8 cellular contexts compared by ENCODE assay signal in the genomic region with DNA sequence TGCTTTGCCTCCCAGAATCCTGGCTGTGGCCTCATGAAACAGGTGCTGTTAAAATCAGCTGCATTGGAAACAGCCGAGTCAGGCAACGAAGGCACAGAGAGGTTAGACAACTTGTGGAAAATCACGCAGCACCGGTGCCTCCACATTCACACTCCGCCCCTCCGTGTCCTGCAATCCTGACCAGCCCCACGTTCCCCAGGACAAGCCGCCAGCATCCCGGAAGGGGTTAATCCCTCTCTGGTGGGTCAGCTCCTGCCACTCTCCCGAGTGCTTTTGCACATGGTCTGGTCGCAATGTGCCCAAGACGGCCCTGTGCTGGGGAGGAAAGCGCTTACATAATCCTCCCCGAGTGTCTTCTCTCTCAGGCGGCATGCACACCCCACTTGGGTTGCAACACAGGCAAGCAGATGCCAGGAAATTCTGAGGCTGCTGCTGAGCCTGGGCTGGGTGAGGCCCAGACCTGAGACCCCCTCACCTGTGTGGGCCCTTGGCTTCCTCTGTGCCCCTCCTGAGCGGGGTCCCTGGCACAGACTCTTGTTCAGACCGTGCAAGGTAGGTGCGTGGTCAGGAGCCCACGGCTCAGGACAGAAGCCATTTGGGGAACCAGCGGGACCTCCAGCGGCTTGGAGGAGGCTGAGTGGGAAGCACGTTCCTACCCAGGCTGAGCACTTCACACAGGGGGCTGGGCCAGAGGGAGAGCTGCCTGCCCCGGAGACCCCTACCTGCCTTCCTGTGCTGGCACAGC.
DNase-seq lines count a peak whose midpoint lies in the region; ATAC-seq and TF ChIP-seq lines count a peak whose summit lies in the region.
"Not testable (repeated sequence)": the region's sequence is repeated elsewhere in the genome, so short reads cannot be mapped to it uniquely, and the experiment has no call there.

No MANE protein-coding gene starts in this region.

- H3K9me3 ChIP-seq in lower lobe of right lung, uterus: not testable (repeated sequence)

- H3K4me1 ChIP-seq in lower lobe of right lung, uterus: not testable (repeated sequence)

- ATAC-seq in Right ventricle myocardium superior (ENCODE audit: poor library complexity) (peak; percentile 59), lower lobe of right lung (peak; percentile 18 to 25)

- not testable (repeated sequence) for TF ChIP-seq CTCF in dorsolateral prefrontal cortex (IDR thresholded peaks at IDR 0.05 in 54 of 56, conservative IDR thresholded peaks at IDR 0.05 in 2 of 56; ENCODE audit: low read depth in 1 of 56, partially characterized antibody in 56 of 56); lower lobe of right lung (IDR thresholded peaks at IDR 0.05); uterus (IDR thresholded peaks at IDR 0.05)

- H3K27ac ChIP-seq in dorsolateral prefrontal cortex (peak overlapping the region in 55 of 59 donors; percentile 29 to 92 (median 80)), uterus (peak overlapping the region; percentile 13 to 33)
- not testable (repeated sequence) for H3K27ac ChIP-seq in lower lobe of right lung

- peak overlapping the region in 52 of 59 donors; percentile 1 to 59 (median 38) for H3K4me3 ChIP-seq in dorsolateral prefrontal cortex
- H3K4me3 ChIP-seq in lower lobe of right lung, uterus: not testable (repeated sequence)

- H3K36me3 ChIP-seq in lower lobe of right lung, uterus: not testable (repeated sequence)

- intact Hi-C loops in dorsolateral prefrontal cortex (cut with DNase I); Right ventricle myocardium superior (cut with DNase I); lower lobe of right lung (cut with DNase I); posterior vena cava (cut with DNase I); uterus (cut with DNase I; ENCODE audit: low total_unique reads): not testable (repeated sequence)

- H3K27me3 ChIP-seq in dorsolateral prefrontal cortex; lower lobe of right lung (ENCODE audit: low read depth); uterus: not testable (repeated sequence)

- TF ChIP-seq POLR2A in uterus (IDR thresholded peaks at IDR 0.05), result not testable (repeated sequence)

- DNase-seq in AML-193 (lab: John Stamatoyannopoulos, UW) (peak; percentile 1 to 7), Kasumi-1 (lab: John Stamatoyannopoulos, UW) (peak; percentile 2 to 14), SIG-M5 treated with dmso at 0.1 percent for 504 hours (lab: John Stamatoyannopoulos, UW; ENCODE audit: unreplicated experiment) (peak; percentile 30), dorsolateral prefrontal cortex (peak in 8 of 10 donors; percentile 42 to 82 (median 69)), Right ventricle myocardium superior (peak; percentile 65), posterior vena cava (ENCODE audit: low spot score) (peak; percentile 82), uterus (peak; percentile 62 to 64)
- DNase-seq in lower lobe of right lung, result not testable (repeated sequence)
